13 cellular contexts compared by ENCODE assay signal in the genomic region with DNA sequence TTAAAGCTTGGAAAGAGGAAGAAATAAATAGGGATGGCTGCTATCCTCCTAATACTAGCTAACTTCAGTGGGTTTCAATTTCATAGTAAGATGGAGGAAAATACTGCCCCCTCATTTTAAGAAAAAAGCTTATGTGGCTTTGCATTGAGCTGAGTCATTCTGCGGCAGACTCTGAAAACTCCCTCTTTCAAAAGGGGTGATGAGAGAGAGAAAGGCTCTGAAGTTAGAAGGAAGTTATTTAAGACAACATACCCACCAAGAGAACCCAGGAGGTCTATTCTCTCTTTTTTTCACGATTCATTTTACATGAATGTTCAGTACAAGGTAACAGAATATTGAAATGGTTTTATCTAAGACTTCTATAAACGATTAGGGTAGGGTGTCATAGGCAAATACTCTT. TPM values are rescaled to one million over a fixed set of nuclear protein-coding genes. Genes with fewer than 3 reads are reported as not detected.
DNase-seq lines count a peak whose midpoint lies in the region; ATAC-seq and FAIRE-seq lines count a peak whose summit lies in the region.
"Had no signal": no experiment of that assay in that cellular context is flagged by ENCODE, and none has a peak within 500 bp of the region (broad histone marks: within the 10 kb centered on the region; RNA-seq: fewer than 3 reads in every experiment).

No MANE protein-coding gene starts in this region.

- DNase-seq in Daoy (ENCODE audit: low read depth) (peak; percentile 39), MV-4-11 (lab: John Stamatoyannopoulos, UW) (peak; percentile 72), NCI-H2196 (lab: John Stamatoyannopoulos, UW; ENCODE audit: unreplicated experiment) (no peak), HTR-8/SVneo (ENCODE audit: insufficient read length, low spot score) (no peak), COLO829 (ENCODE audit: low spot score) (no peak), NK-92 (lab: John Stamatoyannopoulos, UW; ENCODE audit: unreplicated experiment) (no peak)
- DNase-seq: CD4-positive, CD25-positive, alpha-beta regulatory T cell; NCI-H510A treated with DMSO at 0.1 percent for 48 hours; stimulated activated naive CD4-positive, alpha-beta T cell had no signal

- no peak for FAIRE-seq in HTR-8/SVneo (lab: Jason Lieb, UNC)

- ATAC-seq in GM19035 (IDR thresholded peaks at IDR 0.05; ENCODE audit: unreplicated experiment) (peak; percentile 42), HG02938 (IDR thresholded peaks at IDR 0.05; ENCODE audit: unreplicated experiment) (peak; percentile 65)
- ATAC-seq: HCT116 had no signal

RNA-seq across cellular contexts. Expression of a gene that starts 4.5 kb away (rescaled TPM):
- 2.3 and 3.4 TPM in 2 replicates for total RNA-seq in Daoy (2014; rRNA removed; shearing (Covaris generic))
- total RNA-seq: CD4-positive, CD25-positive, alpha-beta regulatory T cell; renal cortical epithelial cell had no signal

RNA-seq across cellular contexts. Expression of a gene that starts 42.7 kb away (rescaled TPM):
- total RNA-seq in Daoy (2014; rRNA removed; shearing (Covaris generic)), result 136 and 157 TPM in 2 replicates

Comparison
In these comparisons a context has a peak if more than half of its experiments do, and no peak if none do; other contexts are left out.
1. DNase-seq: peak in Daoy (single experiment) and MV-4-11 (single experiment); none in NCI-H2196 (single experiment), HTR-8/SVneo (single experiment), COLO829 (single experiment) and NK-92 (single experiment).